Comparison of ENCODE assay signal across 8 cellular contexts in genomic region chr16:11669380-11670146, GRCh38. TPM values are rescaled to one million over a fixed set of nuclear protein-coding genes. Genes with fewer than 3 reads are reported as not detected.
A peak's percentile ranks its signal among the peaks of the same experiment; 100 is the strongest.
DNase-seq lines count a peak whose midpoint lies in the region; ATAC-seq and TF ChIP-seq lines count a peak whose summit lies in the region.

No MANE protein-coding gene starts in this region.

- peak overlapping the region; percentile 61 to 79 for H3K9ac ChIP-seq in colonic mucosa (ENCODE audit: low read depth in 2 of 2, low read length in 2 of 2)

- no peak for ATAC-seq in HG02852 (IDR thresholded peaks at IDR 0.05; ENCODE audit: unreplicated experiment)

- H3K9me3 ChIP-seq in colonic mucosa (no peaks in the 10 kb centered on the region), tibial artery (no peaks in the 10 kb centered on the region)

- no peak for TF ChIP-seq CTCF in colonic mucosa (IDR thresholded peaks at IDR 0.05)
- no peak for TF ChIP-seq CTCF in tibial artery (IDR thresholded peaks at IDR 0.05)

- no peaks in the 10 kb centered on the region for H3K36me3 ChIP-seq in colonic mucosa
- no peaks in the 10 kb centered on the region for H3K36me3 ChIP-seq in tibial artery

- intact Hi-C loops in colonic mucosa (cut with DNase I) = no loop called here
- intact Hi-C loops in tibial artery (cut with DNase I; ENCODE audit: low total_unique reads) = no loop called here

- no peaks in the 10 kb centered on the region for H3K27me3 ChIP-seq in colonic mucosa
- no peaks in the 10 kb centered on the region for H3K27me3 ChIP-seq in tibial artery

- peak; percentile 24 for DNase-seq in EL
- DNase-seq in NOMO-1 treated with DMSO at 0.1 percent for 48 hours (lab: John Stamatoyannopoulos, UW; ENCODE audit: unreplicated experiment) = peak; percentile 44
- no peak for DNase-seq in colonic mucosa
- peak; percentile 56 to 64 for DNase-seq in lung microvascular endothelial cell (ENCODE audit: low read depth in 2 of 2)
- DNase-seq in tibial artery = peak; percentile 79 to 89
- DNase-seq in H4 (ENCODE audit: low spot score) = no peak
- no peak for DNase-seq in DMS53 treated with DMSO at 0.1 percent for 48 hours (lab: John Stamatoyannopoulos, UW; ENCODE audit: unreplicated experiment)

- H3K4me3 ChIP-seq in colonic mucosa = peak overlapping the region; percentile 64
- peak overlapping the region; percentile 92 to 98 for H3K4me3 ChIP-seq in tibial artery

- H3K27ac ChIP-seq in colonic mucosa (peak overlapping the region; percentile 14), tibial artery (peak overlapping the region; percentile 86 to 95)

- no peaks in the 10 kb centered on the region for H3K4me1 ChIP-seq in colonic mucosa
- H3K4me1 ChIP-seq in tibial artery = peaks cover 0 to 60% (median 57%) of the 10 kb centered on the region in 4 donors

RNA-seq across cellular contexts. Expression of gene SNN, which starts 1.3 kb away (rescaled TPM):
- total RNA-seq in colonic mucosa = 1 to 10 TPM; 2.4 to 5.6 TPM
- total RNA-seq in lung microvascular endothelial cell = 23.2 and 24.4 TPM in 2 replicates
- total RNA-seq in H4 (2014; rRNA removed; shearing (Covaris generic)) = 13.7 and 14.9 TPM in 2 replicates

Comparison
In these comparisons a context has a peak if more than half of its experiments do, and no peak if none do; other contexts are left out.
1. DNase-seq: peak in EL (single experiment), NOMO-1 treated with DMSO at 0.1 percent for 48 hours (single experiment), lung microvascular endothelial cell (2 of 2) and tibial artery (2 of 2); none in colonic mucosa (single experiment), H4 (single experiment) and DMS53 treated with DMSO at 0.1 percent for 48 hours (single experiment).